ENCODE assay signal across 31 cellular contexts in the genomic region with DNA sequence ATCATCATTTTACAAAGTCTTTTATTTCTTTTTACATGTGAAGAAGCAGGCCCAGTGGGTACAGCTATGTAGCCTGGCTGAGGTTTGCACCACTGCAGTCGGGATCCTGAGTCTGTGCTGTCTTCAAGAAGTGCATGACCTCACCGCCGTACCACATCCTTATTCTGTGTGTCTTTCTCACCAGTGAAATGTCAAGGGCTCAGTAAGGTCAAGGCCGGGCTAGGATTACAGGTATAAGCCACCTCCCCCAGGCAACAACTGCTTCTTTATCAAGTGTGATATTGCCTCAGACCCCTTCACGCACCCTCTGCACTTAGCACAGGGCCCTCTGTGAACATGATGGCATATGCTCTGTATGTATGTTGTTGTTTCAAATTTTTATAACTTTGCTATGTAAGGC.
"Had no signal": no experiment of that assay in that cellular context is flagged by ENCODE, and none has a peak within 500 bp of the region (broad histone marks: within the 10 kb centered on the region; RNA-seq: fewer than 3 reads in every experiment).

No MANE protein-coding gene starts in this region.

- ATAC-seq: left colon; left lung; lower lobe of right lung; natural killer cell; right lobe of liver; stimulated activated naive B cell treated with anti-CD40 and anti-IgM and Interleukin-4, amounts not matched to agents 10 μg/mL and 1 μg/mL and 100 μg/mL, for 72 hours; stimulated activated naive CD8-positive, alpha-beta T cell treated with anti-CD3 and anti-CD28 coated beads, Interleukin-15, Interleukin-2, amounts not matched to agents 100 U/mL and 50 U/mL, for 24 hours had no signal

- H3K36me3 Mint-ChIP-seq: immature natural killer cell; naive B cell; natural killer cell; neural progenitor cell; stimulated activated naive B cell treated with anti-CD40 and anti-IgM and Interleukin-4, amounts not matched to agents 10 μg/mL and 1 μg/mL and 100 μg/mL, for 72 hours had no signal

- H3K27me3 ChIP-seq: left lung, neural progenitor cell, ovary, right atrium auricular region, right lobe of liver, stomach, testis, thyroid gland, transverse colon, upper lobe of left lung, vagina had no signal

- H3K27ac ChIP-seq: left lung, lower lobe of right lung, neural progenitor cell, ovary, right atrium auricular region, right lobe of liver, stomach, testis, thyroid gland, transverse colon, upper lobe of left lung, vagina had no signal

- H3K4me1 ChIP-seq: left lung, neural progenitor cell, right atrium auricular region, right lobe of liver, stomach, testis, transverse colon, upper lobe of left lung, vagina had no signal

- H3K9me3 Mint-ChIP-seq: stimulated activated naive B cell treated with anti-CD40 and anti-IgM and Interleukin-4, amounts not matched to agents 10 μg/mL and 1 μg/mL and 100 μg/mL, for 72 hours had no signal

- H3K4me1 Mint-ChIP-seq: immature natural killer cell; naive B cell; natural killer cell; neural progenitor cell; stimulated activated naive B cell treated with anti-CD40 and anti-IgM and Interleukin-4, amounts not matched to agents 10 μg/mL and 1 μg/mL and 100 μg/mL, for 72 hours had no signal

- H3K9ac ChIP-seq: neural progenitor cell had no signal

- DNase-seq: hypothalamus; immature natural killer cell; kidney; left colon; left lung; lower lobe of right lung; mammary epithelial cell; mesenchymal stem cell; naive B cell; natural killer cell; nephron progenitor cell; ovary; right lobe of liver; stimulated activated CD4-positive, alpha-beta T cell treated with anti-CD3 and anti-CD28 coated beads, Interleukin-1b, Interleukin-23, amount 100 ng/mL, for 48 hours; stimulated activated CD4-positive, alpha-beta T cell treated with anti-CD3 and anti-CD28 coated beads, Interleukin-2, amount 100 ng/mL, for 48 hours; stimulated activated CD4-positive, alpha-beta T cell treated with anti-CD3 and anti-CD28 coated beads, Interleukin-4, amount 100 ng/mL, for 4 hours; stimulated activated CD8-positive, alpha-beta memory T cell treated with anti-CD3 and anti-CD28 coated beads, Interleukin-4, amount 100 ng/mL, for 48 hours; stimulated activated naive B cell treated with anti-CD40 and anti-IgM and Interleukin-4, amounts not matched to agents 10 μg/mL and 1 μg/mL and 100 μg/mL, for 72 hours; stimulated activated naive CD8-positive, alpha-beta T cell treated with anti-CD3 and anti-CD28 coated beads, Interleukin-15, Interleukin-2, amounts not matched to agents 100 U/mL and 50 U/mL, for 24 hours; stomach; testis; thyroid gland; transverse colon; upper lobe of left lung had no signal

- H3K4me2 ChIP-seq: neural progenitor cell, smooth muscle cell had no signal

- FAIRE-seq: islet of Langerhans, kidney had no signal

- H3K4me3 Mint-ChIP-seq: immature natural killer cell; mesothelial cell of epicardium; natural killer cell; nephron progenitor cell; neural progenitor cell; stimulated activated naive B cell treated with anti-CD40 and anti-IgM and Interleukin-4, amounts not matched to agents 10 μg/mL and 1 μg/mL and 100 μg/mL, for 72 hours had no signal

- H3K9me3 ChIP-seq: left lung, lower lobe of right lung, ovary, right lobe of liver, testis, thyroid gland, transverse colon, upper lobe of left lung, vagina had no signal

- H3K4me3 ChIP-seq: left lung, lower lobe of right lung, neural progenitor cell, ovary, right atrium auricular region, right lobe of liver, smooth muscle cell, stomach, testis, thyroid gland, transverse colon, upper lobe of left lung, vagina had no signal

- H3K36me3 ChIP-seq: left lung, lower lobe of right lung, neural progenitor cell, ovary, right atrium auricular region, right lobe of liver, stomach, thyroid gland, transverse colon, upper lobe of left lung, vagina had no signal

- H3K27ac Mint-ChIP-seq: immature natural killer cell; mesothelial cell of epicardium; naive B cell; natural killer cell; nephron progenitor cell; neural progenitor cell; progenitor cell of endocrine pancreas; stimulated activated naive B cell treated with anti-CD40 and anti-IgM and Interleukin-4, amounts not matched to agents 10 μg/mL and 1 μg/mL and 100 μg/mL, for 72 hours had no signal

- H3K27me3 Mint-ChIP-seq: naive B cell; stimulated activated naive B cell treated with anti-CD40 and anti-IgM and Interleukin-4, amounts not matched to agents 10 μg/mL and 1 μg/mL and 100 μg/mL, for 72 hours had no signal
